In genomic region chr10:42551582-42552187, GRCh38 we compare ENCODE assay signal across 1 cellular context.
TF ChIP-seq lines count a peak whose summit lies in the region.

No MANE protein-coding gene starts in this region.

TF ChIP-seq in HepG2, 621 proteins besides CTCF, POLR2A, EP300 and RAD21 (continued from another document):
- no peak for TF ChIP-seq AGO1 (IDR thresholded peaks at IDR 0.05; ENCODE audit: low read depth, low read length, poor library complexity, severe bottlenecking)
- TF ChIP-seq ZNF552 (CRISPR knock-in tag; IDR thresholded peaks at IDR 0.05; ENCODE audit: borderline replicate concordance): no peak
- TF ChIP-seq FOXK1 (CRISPR knock-in tag; IDR thresholded peaks at IDR 0.05; ENCODE audit: borderline replicate concordance, low read depth): no peak
- TF ChIP-seq TARDBP (CRISPR knock-in tag; IDR thresholded peaks at IDR 0.05): 0 out of 2 replicates have a peak, but pooled peaks have one; percentile 31
- no peak for TF ChIP-seq SPEN (CRISPR knock-in tag; IDR thresholded peaks at IDR 0.05; ENCODE audit: low read depth)
- 0 out of 2 replicates have a peak, but pooled peaks have one; percentile 15 for TF ChIP-seq ZNF451 (CRISPR knock-in tag; IDR thresholded peaks at IDR 0.05)
- TF ChIP-seq ADNP (CRISPR knock-in tag; IDR thresholded peaks at IDR 0.05): no peak
- 0 out of 2 replicates have a peak, but pooled peaks have one; percentile 11 for TF ChIP-seq CSRNP1 (CRISPR knock-in tag; IDR thresholded peaks at IDR 0.05)
- no peak for TF ChIP-seq GRHL1 (CRISPR knock-in tag; conservative IDR thresholded peaks at IDR 0.05)
- TF ChIP-seq TBX2 (CRISPR knock-in tag; IDR thresholded peaks at IDR 0.05; ENCODE audit: borderline replicate concordance): no peak
- 0 out of 2 replicates have a peak, but pooled peaks have one; percentile 7 for TF ChIP-seq HNRNPL (IDR thresholded peaks at IDR 0.05; ENCODE audit: low read depth, low read length)
- TF ChIP-seq ZNF878 (CRISPR knock-in tag; IDR thresholded peaks at IDR 0.05): no peak
- TF ChIP-seq ZFYVE20 (CRISPR knock-in tag; IDR thresholded peaks at IDR 0.05; ENCODE audit: borderline replicate concordance, low read depth): no peak
